ENCODE assay signal across 22 cellular contexts in the genomic region with DNA sequence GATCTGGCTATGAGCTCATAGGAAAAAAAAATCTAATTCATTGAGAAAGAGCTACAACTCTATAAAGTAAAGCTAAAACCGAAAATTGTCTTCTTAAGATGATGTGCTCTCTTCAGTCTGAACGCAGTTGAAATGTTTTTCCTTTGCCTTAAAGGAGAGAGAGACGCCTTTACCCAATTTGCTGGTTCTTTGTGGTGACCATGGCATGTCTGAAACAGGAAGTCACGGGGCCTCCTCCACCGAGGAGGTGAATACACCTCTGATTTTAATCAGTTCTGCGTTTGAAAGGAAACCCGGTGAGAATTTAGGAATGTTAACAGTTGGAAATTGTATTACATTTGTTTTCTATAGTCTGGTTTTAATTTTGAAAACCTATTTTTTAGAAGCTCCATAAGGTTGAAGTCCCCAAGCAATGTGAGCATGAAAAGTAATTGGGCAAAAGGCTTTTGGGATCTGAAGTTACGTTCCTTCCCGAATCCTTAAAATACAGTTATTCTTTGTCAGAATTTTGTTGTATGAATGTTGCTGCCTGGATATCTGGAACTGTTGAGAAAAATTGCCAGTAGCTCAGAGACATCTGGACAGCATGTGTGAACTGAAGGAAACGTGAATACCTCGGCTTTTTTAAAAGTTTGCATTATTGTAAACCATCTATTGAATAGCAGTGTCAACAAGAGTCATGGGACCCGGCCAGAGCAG. TPM values are rescaled to one million over a fixed set of nuclear protein-coding genes. Genes with fewer than 3 reads are reported as not detected.
A peak's percentile ranks its signal among the peaks of the same experiment; 100 is the strongest.
DNase-seq lines count a peak whose midpoint lies in the region; ATAC-seq and TF ChIP-seq lines count a peak whose summit lies in the region.
"Had no signal": no experiment of that assay in that cellular context is flagged by ENCODE, and none has a peak within 500 bp of the region (broad histone marks: within the 10 kb centered on the region; RNA-seq: fewer than 3 reads in every experiment).

No MANE protein-coding gene starts in this region.

- H3K4me3 Mint-ChIP-seq in activated CD4-positive, alpha-beta T cell treated with anti-CD3 and anti-CD28 coated beads, Interleukin-2, amount 10 ng/mL, durations not matched to agents 7 days and 5 days, result no peak overlapping the region
- peak overlapping the region; percentile 37 for H3K4me3 Mint-ChIP-seq in CD4-positive, alpha-beta T cell
- no peak overlapping the region for H3K4me3 Mint-ChIP-seq in activated CD4-positive, alpha-beta memory T cell treated with anti-CD3 and anti-CD28 coated beads for 36 hours
- H3K4me3 Mint-ChIP-seq: central memory CD8-positive, alpha-beta T cell; HFFc6; type B pancreatic cell had no signal

- ATAC-seq in CD4-positive, alpha-beta T cell (ENCODE audit: poor library complexity), result peak; percentile 51
- ATAC-seq in GM18873 (IDR thresholded peaks at IDR 0.05; ENCODE audit: low FRiP score, unreplicated experiment), result no peak
- ATAC-seq: activated CD4-positive, CD25-positive, alpha-beta regulatory T cell treated with anti-CD3 and anti-CD28 coated beads, Interleukin-2, amount 50 U/mL, for 24 hours had no signal

- DNase-seq in activated CD4-positive, alpha-beta T cell treated with anti-CD3 and anti-CD28 coated beads, Interleukin-2, amount 10 ng/mL, durations not matched to agents 7 days and 5 days, result peak; percentile 29
- DNase-seq in activated CD4-positive, alpha-beta T cell treated with anti-CD3 and anti-CD28 coated beads, Interleukin-2, amount 50 U/mL, for 48 hours, result no peak
- no peak for DNase-seq in CD4-positive, alpha-beta T cell
- DNase-seq in activated CD4-positive, alpha-beta memory T cell treated with anti-CD3 and anti-CD28 coated beads for 36 hours, result peak; percentile 25
- peak; percentile 28 for DNase-seq in fibroblast of villous mesenchyme (ENCODE audit: low read depth)
- DNase-seq in NCI-H2107 (lab: John Stamatoyannopoulos, UW), result no peak
- no peak for DNase-seq in HT-29 (ENCODE audit: low spot score)
- DNase-seq: activated CD8-positive, alpha-beta memory T cell treated with anti-CD3 and anti-CD28 coated beads, Interleukin-2, amount 50 U/mL, for 4 hours; Caco-2; DMS79; GF-D8; GM23248; head of caudate nucleus; HFFc6; MG63; NCI-H1417 treated with DMSO at 0.1 percent for 48 hours; OCI-M1; stimulated activated CD8-positive, alpha-beta memory T cell treated with anti-CD3 and anti-CD28 coated beads, Interleukin-4, amount 100 ng/mL, for 48 hours had no signal

- H3K36me3 Mint-ChIP-seq in activated CD4-positive, alpha-beta T cell treated with anti-CD3 and anti-CD28 coated beads, Interleukin-2, amount 10 ng/mL, durations not matched to agents 7 days and 5 days (ENCODE audit: low read depth), result peaks cover 86% of the 10 kb centered on the region
- H3K36me3 Mint-ChIP-seq in CD4-positive, alpha-beta T cell (ENCODE audit: low read depth), result peaks cover 94% of the 10 kb centered on the region
- H3K36me3 Mint-ChIP-seq in activated CD4-positive, alpha-beta memory T cell treated with anti-CD3 and anti-CD28 coated beads for 36 hours, result peaks cover 68% of the 10 kb centered on the region

- H3K9me3 Mint-ChIP-seq in activated CD4-positive, alpha-beta T cell treated with anti-CD3 and anti-CD28 coated beads, Interleukin-2, amount 10 ng/mL, durations not matched to agents 7 days and 5 days, result peaks cover 19% of the 10 kb centered on the region
- H3K9me3 Mint-ChIP-seq in CD4-positive, alpha-beta T cell, result no peaks in the 10 kb centered on the region
- H3K9me3 Mint-ChIP-seq in activated CD4-positive, alpha-beta memory T cell treated with anti-CD3 and anti-CD28 coated beads for 36 hours, result no peaks in the 10 kb centered on the region
- H3K9me3 Mint-ChIP-seq: central memory CD8-positive, alpha-beta T cell; HFFc6; type B pancreatic cell had no signal

- no peak overlapping the region for H3K27ac ChIP-seq in CD4-positive, alpha-beta T cell (ENCODE audit: low read depth, low read length)
- H3K27ac ChIP-seq: GM23248 had no signal

- H3K9me3 ChIP-seq in CD4-positive, alpha-beta T cell (ENCODE audit: control insufficient read depth, low read length), result no peaks in the 10 kb centered on the region
- H3K9me3 ChIP-seq: Caco-2, MG63 had no signal

- POLR2A ChIA-PET in activated CD4-positive, alpha-beta T cell treated with anti-CD3 and anti-CD28 coated beads, Interleukin-2, amount 10 ng/mL, durations not matched to agents 7 days and 5 days (lab: Charles Lee), result no interaction called here
- POLR2A ChIA-PET in CD4-positive, alpha-beta T cell (lab: Charles Lee), result interaction anchor here (1.2 to 1.4 kb wide), 2 partner anchors 10 to 35 kb away, joined by 4 to 5 read pairs; a partner anchor contains a TSS
- POLR2A ChIA-PET in activated CD4-positive, alpha-beta memory T cell treated with anti-CD3 and anti-CD28 coated beads for 36 hours (lab: Charles Lee), result interaction anchor here (0.5 kb wide), 1 partner anchor 14 kb away, joined by 3 read pairs; no protein-coding TSS in a partner anchor

- peaks cover 28% of the 10 kb centered on the region for H3K4me1 Mint-ChIP-seq in activated CD4-positive, alpha-beta T cell treated with anti-CD3 and anti-CD28 coated beads, Interleukin-2, amount 10 ng/mL, durations not matched to agents 7 days and 5 days
- H3K4me1 Mint-ChIP-seq in CD4-positive, alpha-beta T cell (ENCODE audit: low read depth), result peaks cover 32% of the 10 kb centered on the region
- peaks cover 20% of the 10 kb centered on the region for H3K4me1 Mint-ChIP-seq in activated CD4-positive, alpha-beta memory T cell treated with anti-CD3 and anti-CD28 coated beads for 36 hours (ENCODE audit: low read depth)

- CTCF ChIA-PET in activated CD4-positive, alpha-beta T cell treated with anti-CD3 and anti-CD28 coated beads, Interleukin-2, amount 10 ng/mL, durations not matched to agents 7 days and 5 days (lab: Charles Lee), result interaction anchor here (0.7 kb wide), 1 partner anchor 9 kb away, joined by 3 read pairs; no protein-coding TSS in a partner anchor
- CTCF ChIA-PET in CD4-positive, alpha-beta T cell (lab: Charles Lee), result no interaction called here
- CTCF ChIA-PET in activated CD4-positive, alpha-beta memory T cell treated with anti-CD3 and anti-CD28 coated beads for 36 hours (lab: Charles Lee), result interaction anchor here (0.6 kb wide), 1 partner anchor 44 kb away, joined by 3 read pairs; no protein-coding TSS in a partner anchor

- H3K27me3 ChIP-seq in CD4-positive, alpha-beta T cell (ENCODE audit: control insufficient read depth, insufficient read depth, low read length), result no peaks in the 10 kb centered on the region
- H3K27me3 ChIP-seq: MG63 had no signal

- H3K4me3 ChIP-seq in fibroblast of villous mesenchyme (ENCODE audit: low read depth, low read length), result no peak overlapping the region
- H3K4me3 ChIP-seq: GM23248, MG63 had no signal

- intact Hi-C loops in CD4-positive, alpha-beta T cell (cut with DNase I, micrococcal nuclease), result loop anchor here in 1 of 2 experiments (10.0 kb wide), 1 partner anchor 426 kb away; a partner anchor contains a TSS
- intact Hi-C loops in activated CD4-positive, alpha-beta memory T cell treated with anti-CD3 and anti-CD28 coated beads for 36 hours (cut with micrococcal nuclease), result no loop called here

- TF ChIP-seq CTCF in CD4-positive, alpha-beta T cell (IDR thresholded peaks at IDR 0.05), result no peak
- no peak for TF ChIP-seq CTCF in fibroblast of villous mesenchyme (IDR thresholded peaks at IDR 0.05; ENCODE audit: insufficient read depth, low read depth, low read length)

- no peaks in the 10 kb centered on the region for H3K27me3 Mint-ChIP-seq in activated CD4-positive, alpha-beta T cell treated with anti-CD3 and anti-CD28 coated beads, Interleukin-2, amount 10 ng/mL, durations not matched to agents 7 days and 5 days
- H3K27me3 Mint-ChIP-seq in CD4-positive, alpha-beta T cell, result no peaks in the 10 kb centered on the region
- no peaks in the 10 kb centered on the region for H3K27me3 Mint-ChIP-seq in activated CD4-positive, alpha-beta memory T cell treated with anti-CD3 and anti-CD28 coated beads for 36 hours
- H3K27me3 Mint-ChIP-seq: central memory CD8-positive, alpha-beta T cell; type B pancreatic cell had no signal

- H3K27ac Mint-ChIP-seq in activated CD4-positive, alpha-beta T cell treated with anti-CD3 and anti-CD28 coated beads, Interleukin-2, amount 10 ng/mL, durations not matched to agents 7 days and 5 days, result peak overlapping the region; percentile 52
- H3K27ac Mint-ChIP-seq in CD4-positive, alpha-beta T cell, result peak overlapping the region; percentile 40
- H3K27ac Mint-ChIP-seq in activated CD4-positive, alpha-beta memory T cell treated with anti-CD3 and anti-CD28 coated beads for 36 hours, result peak overlapping the region; percentile 68
- H3K27ac Mint-ChIP-seq: HFFc6, type B pancreatic cell had no signal

RNA-seq across cellular contexts. Expression of a gene that starts 9.8 kb away (rescaled TPM):
- total RNA-seq in activated CD4-positive, alpha-beta T cell treated with anti-CD3 and anti-CD28 coated beads, Interleukin-2, amount 10 ng/mL, durations not matched to agents 7 days and 5 days, result 10 to 100 TPM; 61.9 to 69.5 TPM
- total RNA-seq in CD4-positive, alpha-beta T cell, result 10 to 100 TPM; 67.6 to 72.2 TPM
- 10 to 100 TPM; 38.9 to 42.2 TPM for total RNA-seq in activated CD4-positive, alpha-beta memory T cell treated with anti-CD3 and anti-CD28 coated beads for 36 hours
- 39.3 and 47.9 TPM in 2 replicates for total RNA-seq in fibroblast of villous mesenchyme
- 42.1 and 49.7 TPM in 2 replicates for total RNA-seq in HT-29 (2014; rRNA removed; shearing (Covaris generic))

RNA-seq across cellular contexts. Expression of a gene that starts 9.9 kb away (rescaled TPM):
- 10 to 100 TPM; 32.7 to 33.4 TPM for total RNA-seq in activated CD4-positive, alpha-beta T cell treated with anti-CD3 and anti-CD28 coated beads, Interleukin-2, amount 10 ng/mL, durations not matched to agents 7 days and 5 days
- 10 to 100 TPM; 40.4 to 44.1 TPM for total RNA-seq in CD4-positive, alpha-beta T cell
- total RNA-seq in activated CD4-positive, alpha-beta memory T cell treated with anti-CD3 and anti-CD28 coated beads for 36 hours, result 10 to 100 TPM; 31.0 to 31.8 TPM
- 14.8 and 16.4 TPM in 2 replicates for total RNA-seq in fibroblast of villous mesenchyme
- 13.9 and 16.5 TPM in 2 replicates for total RNA-seq in HT-29 (2014; rRNA removed; shearing (Covaris generic))

Comparison
In these comparisons a context has a peak if more than half of its experiments do, and no peak if none do; other contexts are left out.
1. DNase-seq: peak in activated CD4-positive, alpha-beta T cell treated with anti-CD3 and anti-CD28 coated beads, Interleukin-2, amount 10 ng/mL, durations not matched to agents 7 days and 5 days (single experiment), activated CD4-positive, alpha-beta memory T cell treated with anti-CD3 and anti-CD28 coated beads for 36 hours (single experiment) and fibroblast of villous mesenchyme (single experiment); none in activated CD4-positive, alpha-beta T cell treated with anti-CD3 and anti-CD28 coated beads, Interleukin-2, amount 50 U/mL, for 48 hours (0 of 2), CD4-positive, alpha-beta T cell (0 of 10), NCI-H2107 (single experiment) and HT-29 (single experiment).
2. Peak in every context shown above with its lines, with median percentiles within 50 percentile points of each other: H3K27ac Mint-ChIP-seq.